Comparison of ENCODE assay signal across 13 cellular contexts in genomic region chr17:60230358-60230757, GRCh38.
DNase-seq lines count a peak whose midpoint lies in the region; ATAC-seq and TF ChIP-seq lines count a peak whose summit lies in the region.
"Had no signal": no experiment of that assay in that cellular context is flagged by ENCODE, and none has a peak within 500 bp of the region (broad histone marks: within the 10 kb centered on the region; RNA-seq: fewer than 3 reads in every experiment).

No MANE protein-coding gene starts in this region.

- no peaks in the 10 kb centered on the region for H3K9me3 Mint-ChIP-seq in nephron progenitor cell
- no peaks in the 10 kb centered on the region for H3K9me3 Mint-ChIP-seq in T-helper 2 cell treated with Interferon-gamma antibody and Interleukin-4, amounts not matched to agents 5 μg/mL and 100 μg/mL, for 36 hours
- no peaks in the 10 kb centered on the region for H3K9me3 Mint-ChIP-seq in osteocyte (ENCODE audit: unreplicated experiment)
- H3K9me3 Mint-ChIP-seq in progenitor cell of endocrine pancreas (ENCODE audit: low read depth) = no peaks in the 10 kb centered on the region
- H3K9me3 Mint-ChIP-seq: CD4-positive, CD25-positive, alpha-beta regulatory T cell had no signal

- peak; percentile 28 for DNase-seq in AG09309 (ENCODE audit: low read depth)
- DNase-seq in LHCN-M2 (ENCODE audit: low read depth) = peak; percentile 9
- peak; percentile 34 for DNase-seq in epithelial cell of esophagus (ENCODE audit: low read depth)
- no peak for DNase-seq in nephron progenitor cell
- no peak for DNase-seq in T-helper 2 cell treated with Interferon-gamma antibody and Interleukin-4, amounts not matched to agents 5 μg/mL and 100 μg/mL, for 36 hours (ENCODE audit: low spot score)
- no peak for DNase-seq in osteocyte (ENCODE audit: extremely low spot score, unreplicated experiment)
- no peak for DNase-seq in progenitor cell of endocrine pancreas (ENCODE audit: low spot score, unreplicated experiment)
- DNase-seq: CD4-positive, CD25-positive, alpha-beta regulatory T cell; DMS79; GDM1; NCI-H187; PC-9 had no signal

- H3K27me3 Mint-ChIP-seq in nephron progenitor cell (ENCODE audit: low read depth, poor library complexity) (no peaks in the 10 kb centered on the region), osteocyte (ENCODE audit: unreplicated experiment) (no peaks in the 10 kb centered on the region), progenitor cell of endocrine pancreas (no peaks in the 10 kb centered on the region)
- H3K27me3 Mint-ChIP-seq in T-helper 2 cell treated with Interferon-gamma antibody and Interleukin-4, amounts not matched to agents 5 μg/mL and 100 μg/mL, for 36 hours (ENCODE audit: low read depth) = no peaks in the 10 kb centered on the region
- H3K27me3 Mint-ChIP-seq: CD4-positive, CD25-positive, alpha-beta regulatory T cell had no signal

- H3K4me3 ChIP-seq in AG09309 (ENCODE audit: control insufficient read depth, low read depth, low read length) = no peak overlapping the region
- no peak overlapping the region for H3K4me3 ChIP-seq in epithelial cell of esophagus (ENCODE audit: low read length)
- H3K4me3 ChIP-seq: PC-9 had no signal

- TF ChIP-seq CTCF in AG09309 (IDR thresholded peaks at IDR 0.05; ENCODE audit: control insufficient read depth, insufficient read depth, low read depth, low read length, missing control alignments) = no peak
- TF ChIP-seq CTCF in epithelial cell of esophagus (IDR thresholded peaks at IDR 0.05; ENCODE audit: insufficient read depth, low read depth, low read length, missing control alignments) = no peak
- TF ChIP-seq CTCF in nephron progenitor cell (IDR thresholded peaks at IDR 0.05) = no peak
- TF ChIP-seq CTCF in osteocyte (IDR thresholded peaks at IDR 0.05) = no peak
- TF ChIP-seq CTCF in progenitor cell of endocrine pancreas (IDR thresholded peaks at IDR 0.05; ENCODE audit: unreplicated experiment) = no peak

- H3K36me3 Mint-ChIP-seq in nephron progenitor cell (ENCODE audit: low read depth) (peaks cover 17% of the 10 kb centered on the region), osteocyte (ENCODE audit: unreplicated experiment) (peaks cover 10% of the 10 kb centered on the region), progenitor cell of endocrine pancreas (ENCODE audit: insufficient read depth) (peaks cover 6% of the 10 kb centered on the region)
- peaks cover 5% of the 10 kb centered on the region for H3K36me3 Mint-ChIP-seq in T-helper 2 cell treated with Interferon-gamma antibody and Interleukin-4, amounts not matched to agents 5 μg/mL and 100 μg/mL, for 36 hours (ENCODE audit: low read depth)

- H3K4me1 Mint-ChIP-seq in nephron progenitor cell (no peaks in the 10 kb centered on the region), osteocyte (ENCODE audit: unreplicated experiment) (no peaks in the 10 kb centered on the region), progenitor cell of endocrine pancreas (ENCODE audit: low read depth) (no peaks in the 10 kb centered on the region)
- no peaks in the 10 kb centered on the region for H3K4me1 Mint-ChIP-seq in T-helper 2 cell treated with Interferon-gamma antibody and Interleukin-4, amounts not matched to agents 5 μg/mL and 100 μg/mL, for 36 hours (ENCODE audit: low read depth)

- no peak for ATAC-seq in GM18511 (IDR thresholded peaks at IDR 0.05; ENCODE audit: unreplicated experiment)

- peak overlapping the region; percentile 26 for H3K27ac Mint-ChIP-seq in nephron progenitor cell
- H3K27ac Mint-ChIP-seq in T-helper 2 cell treated with Interferon-gamma antibody and Interleukin-4, amounts not matched to agents 5 μg/mL and 100 μg/mL, for 36 hours = no peak overlapping the region
- no peak overlapping the region for H3K27ac Mint-ChIP-seq in osteocyte (ENCODE audit: unreplicated experiment)
- H3K27ac Mint-ChIP-seq in progenitor cell of endocrine pancreas = no peak overlapping the region

- H3K4me3 Mint-ChIP-seq in nephron progenitor cell (no peak overlapping the region), osteocyte (ENCODE audit: unreplicated experiment) (no peak overlapping the region), progenitor cell of endocrine pancreas (ENCODE audit: low read depth) (no peak overlapping the region)
- H3K4me3 Mint-ChIP-seq in T-helper 2 cell treated with Interferon-gamma antibody and Interleukin-4, amounts not matched to agents 5 μg/mL and 100 μg/mL, for 36 hours = no peak overlapping the region
- H3K4me3 Mint-ChIP-seq: CD4-positive, CD25-positive, alpha-beta regulatory T cell had no signal

Comparison
In these comparisons a context has a peak if more than half of its experiments do, and no peak if none do; other contexts are left out.
1. DNase-seq: peak in AG09309 (single experiment), LHCN-M2 (single experiment) and epithelial cell of esophagus (single experiment); none in nephron progenitor cell (single experiment), T-helper 2 cell treated with Interferon-gamma antibody and Interleukin-4, amounts not matched to agents 5 μg/mL and 100 μg/mL, for 36 hours (single experiment), osteocyte (single experiment) and progenitor cell of endocrine pancreas (single experiment).